ENCODE assay signal across 16 cellular contexts in the genomic region with DNA sequence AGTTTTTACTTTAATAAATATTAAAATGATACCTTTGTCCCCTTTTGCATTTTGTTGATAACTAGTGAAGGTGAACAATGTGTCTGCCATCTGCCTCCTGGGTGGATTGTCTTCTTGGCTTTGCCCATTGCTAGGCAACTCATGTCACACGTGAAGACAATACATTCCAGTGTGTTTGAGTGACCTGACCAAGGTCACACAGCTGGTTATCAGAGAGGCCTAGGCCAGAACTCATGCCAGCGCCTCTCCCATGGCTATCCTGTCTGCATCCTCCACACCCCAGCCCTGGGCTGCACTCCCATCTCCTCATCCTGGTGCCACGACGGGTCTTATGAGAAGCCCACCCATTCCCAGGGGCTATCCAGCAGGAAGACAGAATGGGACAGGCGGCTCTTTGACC.
A peak's percentile ranks its signal among the peaks of the same experiment; 100 is the strongest.
DNase-seq lines count a peak whose midpoint lies in the region; ATAC-seq and TF ChIP-seq lines count a peak whose summit lies in the region.
"Had no signal": no experiment of that assay in that cellular context is flagged by ENCODE, and none has a peak within 500 bp of the region (broad histone marks: within the 10 kb centered on the region; RNA-seq: fewer than 3 reads in every experiment).

No MANE protein-coding gene starts in this region.

- H2BK15ac ChIP-seq in IMR-90 (ENCODE audit: low read depth, low read length): no peak overlapping the region
- no peak overlapping the region for H2BK15ac ChIP-seq in mesendoderm (replicated peaks; ENCODE audit: low read depth)

- intact Hi-C loops in IMR-90 (cut with micrococcal nuclease): no loop called here
- intact Hi-C loops in lower lobe of right lung (cut with DNase I): no loop called here

- H3K56ac ChIP-seq in IMR-90 (ENCODE audit: extremely low read depth, insufficient read depth, low read length) (no peak overlapping the region), mesendoderm (ENCODE audit: low read length) (peak overlapping the region; percentile 50)

- H2BK5ac ChIP-seq in IMR-90 (ENCODE audit: low read depth, low read length, poor library complexity, severe bottlenecking) (no peak overlapping the region), mesendoderm (ENCODE audit: low read length) (no peak overlapping the region), trophoblast cell (ENCODE audit: low read depth, low read length, poor library complexity) (no peak overlapping the region)

- H3K23ac ChIP-seq in IMR-90 (ENCODE audit: low read depth, low read length): no peak overlapping the region
- no peak overlapping the region for H3K23ac ChIP-seq in mesendoderm (ENCODE audit: low read length)
- H3K23ac ChIP-seq in trophoblast cell (ENCODE audit: low read length): peak overlapping the region; percentile 4

- dilution Hi-C loops in IMR-90 (cut with HindIII; ENCODE audit: low sequenced_read_pairs, unreplicated experiment): no loop called here

- H2BK20ac ChIP-seq in IMR-90 (ENCODE audit: low read depth, low read length): no peak overlapping the region

- 0 out of 2 replicates have a peak overlapping the region, but pooled peaks have one; percentile 31 for H3K4ac ChIP-seq in IMR-90 (ENCODE audit: low read depth, low read length)
- no peak overlapping the region for H3K4ac ChIP-seq in mesendoderm (ENCODE audit: low read depth, low read length)
- no peak overlapping the region for H3K4ac ChIP-seq in trophoblast cell (ENCODE audit: low read depth, low read length)

- H4K91ac ChIP-seq in IMR-90 (ENCODE audit: insufficient read depth, low read depth, low read length) (no peak overlapping the region), trophoblast cell (ENCODE audit: low read depth, low read length) (no peak overlapping the region)

- TF ChIP-seq CTCF in IMR-90 (conservative IDR thresholded peaks at IDR 0.05; ENCODE audit: low read depth, low read length) (no peak), lower lobe of right lung (IDR thresholded peaks at IDR 0.05) (no peak)

- H3K9me3 ChIP-seq in IMR-90 (ENCODE audit: control insufficient read depth, insufficient read depth, low read length) (no peaks in the 10 kb centered on the region), trophoblast cell (ENCODE audit: insufficient read depth, low read depth, low read length) (no peaks in the 10 kb centered on the region), lower lobe of right lung (no peaks in the 10 kb centered on the region)
- H3K9me3 ChIP-seq: A549, BE2C, HAP-1 had no signal

- H3K9me1 ChIP-seq in IMR-90 (ENCODE audit: insufficient read depth, low read length): peaks cover 13% of the 10 kb centered on the region

- DNase-seq in IMR-90 (no peak), M059J (ENCODE audit: low read depth) (peak; percentile 25), mesendoderm (peak; percentile 58), trophoblast cell (no peak), lower lobe of right lung (no peak), hippocampal formation (lab: John Stamatoyannopoulos, UW) (no peak)
- DNase-seq in activated naive CD4-positive, alpha-beta T cell treated with Interleukin-2 at 50 U/mL for 16 hours: no peak
- DNase-seq: BE2C; CD4-positive, alpha-beta memory T cell; DND-41; GDM1 had no signal

- no peak for TF ChIP-seq POLR2A in IMR-90 (IDR thresholded peaks at IDR 0.05; ENCODE audit: low read depth, low read length)

- H3K79me1 ChIP-seq in IMR-90 (ENCODE audit: low read depth in 1 of 2, low read length in 2 of 2): no peaks in the 10 kb centered on the region
- H3K79me1 ChIP-seq in mesendoderm (ENCODE audit: low read length): no peaks in the 10 kb centered on the region
- no peaks in the 10 kb centered on the region for H3K79me1 ChIP-seq in trophoblast cell (ENCODE audit: low read length)

- H4K8ac ChIP-seq in IMR-90 (ENCODE audit: low read depth in 2 of 2, low read length in 2 of 2): no peak overlapping the region
- no peak overlapping the region for H4K8ac ChIP-seq in mesendoderm (ENCODE audit: low read depth, low read length)
- no peak overlapping the region for H4K8ac ChIP-seq in trophoblast cell (ENCODE audit: low read depth, low read length)

- no peaks in the 10 kb centered on the region for H3K79me2 ChIP-seq in mesendoderm (ENCODE audit: control insufficient read depth, insufficient read depth, low read length)
- H3K79me2 ChIP-seq in trophoblast cell (ENCODE audit: control insufficient read depth, insufficient read depth, low read length, poor library complexity): no peaks in the 10 kb centered on the region

- CTCF ChIA-PET in IMR-90 (lab: Yijun Ruan, JAX): no interaction called here

- H4K12ac ChIP-seq in trophoblast cell (ENCODE audit: low read depth, low read length): no peak overlapping the region

- TF ChIP-seq RAD21 in IMR-90 (IDR thresholded peaks at IDR 0.05; ENCODE audit: low read length): no peak

- no peak overlapping the region for H3K27ac ChIP-seq in IMR-90 (ENCODE audit: insufficient read depth, low read length)
- no peak overlapping the region for H3K27ac ChIP-seq in mesendoderm (ENCODE audit: low read depth, low read length)
- H3K27ac ChIP-seq in trophoblast cell (ENCODE audit: low read depth, low read length): no peak overlapping the region
- no peak overlapping the region for H3K27ac ChIP-seq in lower lobe of right lung
- H3K27ac ChIP-seq: A549, C4-2B, HL-60 had no signal

- no peak overlapping the region for H4K5ac ChIP-seq in IMR-90 (ENCODE audit: low read depth, low read length)
- H4K5ac ChIP-seq in mesendoderm (ENCODE audit: low read length): no peak overlapping the region

- H2BK12ac ChIP-seq in trophoblast cell (ENCODE audit: low read length): no peak overlapping the region

- ATAC-seq in IMR-90 (ENCODE audit: low read depth) (no peak), HG03521 (IDR thresholded peaks at IDR 0.05; ENCODE audit: unreplicated experiment) (no peak), lower lobe of right lung (no peak)
- ATAC-seq: A549 had no signal

- H3K9ac ChIP-seq in IMR-90 (ENCODE audit: low read depth, low read length) (no peak overlapping the region), mesendoderm (ENCODE audit: low read length) (no peak overlapping the region), trophoblast cell (ENCODE audit: low read length) (peak overlapping the region; percentile 32)

- H2AFZ ChIP-seq in IMR-90 (replicated peaks; ENCODE audit: low read length, poor library complexity) (no peak overlapping the region), trophoblast cell (ENCODE audit: insufficient read depth, low read length, poor library complexity) (no peak overlapping the region)

- no peaks in the 10 kb centered on the region for H4K20me1 ChIP-seq in IMR-90 (ENCODE audit: insufficient read depth, low read length)

- no TSS peak for BruUV-seq in IMR-90 (replicated peaks; lab: Mats Ljungman, UMichigan)

- POLR2A ChIA-PET in IMR-90 (lab: Charles Lee; ENCODE audit: unreplicated experiment): no interaction called here

- H3K4me1 ChIP-seq in IMR-90 (ENCODE audit: control insufficient read depth, insufficient read depth, low read length) (peaks cover 16% of the 10 kb centered on the region), mesendoderm (ENCODE audit: control insufficient read depth, low read depth, low read length) (peaks cover 27% of the 10 kb centered on the region), trophoblast cell (ENCODE audit: control insufficient read depth in 1 of 2, insufficient read depth in 2 of 2, low read length in 2 of 2) (no peaks in the 10 kb centered on the region), lower lobe of right lung (peaks cover 4% of the 10 kb centered on the region)
- H3K4me1 ChIP-seq: BE2C had no signal

- H3K36me3 ChIP-seq in IMR-90 (ENCODE audit: control insufficient read depth, insufficient read depth, low read length) (no peaks in the 10 kb centered on the region), mesendoderm (ENCODE audit: control insufficient read depth, insufficient read depth, low read length) (no peaks in the 10 kb centered on the region), trophoblast cell (ENCODE audit: control insufficient read depth in 1 of 2, insufficient read depth in 2 of 2, low read length in 2 of 2) (no peaks in the 10 kb centered on the region), lower lobe of right lung (no peaks in the 10 kb centered on the region)
- H3K36me3 ChIP-seq: BE2C, HAP-1 had no signal

- no CpG with 5 or more reads among the region's 5 CpGs for WGBS in IMR-90 (ENCODE audit: extremely low coverage in 2 of 2, insufficient read length in 1 of 2), 2 experiments
- no CpG with 5 or more reads among the region's 5 CpGs for WGBS in mesendoderm (ENCODE audit: extremely low coverage, insufficient coverage, low lambda C conversion rate)
- no CpG with 5 or more reads among the region's 5 CpGs for WGBS in trophoblast cell (ENCODE audit: extremely low coverage, insufficient coverage, insufficient read length)

- H2AK9ac ChIP-seq in IMR-90 (replicated peaks; ENCODE audit: low read depth, low read length, poor library complexity): no peak overlapping the region

- H2AK5ac ChIP-seq in IMR-90 (ENCODE audit: low read depth, low read length) (peak overlapping the region; percentile 54), mesendoderm (ENCODE audit: low read length) (peak overlapping the region; percentile 18), trophoblast cell (ENCODE audit: low read length) (no peak overlapping the region)

- peak overlapping the region; percentile 30; the same call in 1 of the 2 replicates for H2BK120ac ChIP-seq in IMR-90 (ENCODE audit: low read depth, low read length)
- no peak overlapping the region for H2BK120ac ChIP-seq in mesendoderm (ENCODE audit: low read depth, low read length)
- H2BK120ac ChIP-seq in trophoblast cell (ENCODE audit: insufficient read depth, low read length, poor library complexity): no peak overlapping the region

- H3K18ac ChIP-seq in IMR-90 (ENCODE audit: low read depth, low read length) (no peak overlapping the region), mesendoderm (ENCODE audit: low read length) (no peak overlapping the region), trophoblast cell (ENCODE audit: low read length) (no peak overlapping the region)

- H3K14ac ChIP-seq in IMR-90 (replicated peaks; ENCODE audit: low read depth, low read length): 0 out of 2 replicates have a peak overlapping the region, but pooled peaks have one; percentile 23
- no peak overlapping the region for H3K14ac ChIP-seq in trophoblast cell (ENCODE audit: low read length)

- in situ Hi-C loops in IMR-90 (cut with MboI; ENCODE audit: low sequenced_read_pairs): no loop called here

- no peak overlapping the region for H3K4me3 ChIP-seq in IMR-90 (ENCODE audit: insufficient read depth, low read depth, low read length)
- H3K4me3 ChIP-seq in mesendoderm (ENCODE audit: low read length): no peak overlapping the region
- no peak overlapping the region for H3K4me3 ChIP-seq in trophoblast cell (ENCODE audit: low read depth, low read length)
- H3K4me3 ChIP-seq in lower lobe of right lung: no peak overlapping the region
- H3K4me3 ChIP-seq: A549, HAP-1 had no signal

- no peak overlapping the region for H3K4me2 ChIP-seq in IMR-90 (ENCODE audit: low read depth, low read length)
- no peak overlapping the region for H3K4me2 ChIP-seq in mesendoderm (ENCODE audit: low read length)
- no peak overlapping the region for H3K4me2 ChIP-seq in trophoblast cell (ENCODE audit: low read length)
- H3K4me2 ChIP-seq: A549 had no signal

- H3K27me3 ChIP-seq in IMR-90 (ENCODE audit: control insufficient read depth, insufficient read depth, low read length): peaks cover 2% of the 10 kb centered on the region; the same call in 1 of the 2 replicates
- no peaks in the 10 kb centered on the region for H3K27me3 ChIP-seq in mesendoderm (ENCODE audit: insufficient read depth, low read length, poor library complexity)
- H3K27me3 ChIP-seq in trophoblast cell (ENCODE audit: insufficient read depth, low read length): no peaks in the 10 kb centered on the region
- H3K27me3 ChIP-seq in lower lobe of right lung (ENCODE audit: low read depth): no peaks in the 10 kb centered on the region
- H3K27me3 ChIP-seq: BE2C had no signal

Comparison
In these comparisons a context has a peak if more than half of its experiments do, and no peak if none do; other contexts are left out.
1. DNase-seq: peak in M059J (single experiment) and mesendoderm (single experiment); none in IMR-90 (single experiment), trophoblast cell (0 of 2), lower lobe of right lung (single experiment), hippocampal formation (0 of 2) and activated naive CD4-positive, alpha-beta T cell treated with Interleukin-2 at 50 U/mL for 16 hours (single experiment).